Comparison of ENCODE assay signal across 20 cellular contexts in genomic region chr12:75694891-75695290, GRCh38.
A peak's percentile ranks its signal among the peaks of the same experiment; 100 is the strongest.
DNase-seq lines count a peak whose midpoint lies in the region; ATAC-seq, FAIRE-seq and TF ChIP-seq lines count a peak whose summit lies in the region.
"Had no signal": no experiment of that assay in that cellular context is flagged by ENCODE, and none has a peak within 500 bp of the region (broad histone marks: within the 10 kb centered on the region; RNA-seq: fewer than 3 reads in every experiment).

No MANE protein-coding gene starts in this region.

- intact Hi-C loops in heart right ventricle (cut with DNase I): loop anchor here in 1 of 10 donors (5.0 kb wide), 1 partner anchor 43 kb away; no protein-coding TSS in a partner anchor

- no peaks in the 10 kb centered on the region for H3K9me2 ChIP-seq in SK-N-SH

- TF ChIP-seq CTCF in SK-N-SH (IDR thresholded peaks at IDR 0.05): no peak
- no peak for TF ChIP-seq CTCF in bronchial epithelial cell (IDR thresholded peaks at IDR 0.05; ENCODE audit: insufficient read depth, low read length, severe bottlenecking)
- TF ChIP-seq CTCF in heart right ventricle (IDR thresholded peaks at IDR 0.05): no peak

- CTCF ChIA-PET in SK-N-SH (lab: Yijun Ruan, JAX): interaction anchor here (1.5 kb wide), 1 partner anchor 15 kb away, joined by 4 read pairs; no protein-coding TSS in a partner anchor

- DNase-seq in SK-N-SH: no peak
- DNase-seq in OCI-M1 (lab: John Stamatoyannopoulos, UW): peak; percentile 34
- DNase-seq in bronchial epithelial cell (ENCODE audit: low read depth): peak; percentile 77
- DNase-seq in mesenchymal stem cell: no peak
- no peak for DNase-seq in NCI-H446 treated with DMSO at 0.1 percent for 48 hours (lab: John Stamatoyannopoulos, UW)
- DNase-seq in heart right ventricle: no peak
- DNase-seq: C1 segment of cervical spinal cord, DMS153, KBM-7, NCI-H1105, NCI-H187, NCI-H446, NCI-H774, Peyer's patch, SHP77 treated with DMSO at 0.1 percent for 48 hours had no signal

- H3K27me3 ChIP-seq in SK-N-SH (ENCODE audit: insufficient read depth) (no peaks in the 10 kb centered on the region), bronchial epithelial cell (ENCODE audit: control insufficient read depth, insufficient read depth, low read length) (no peaks in the 10 kb centered on the region), mesenchymal stem cell (ENCODE audit: control insufficient read depth in 1 of 2, insufficient read depth in 1 of 2, low read length in 2 of 2) (no peaks in the 10 kb centered on the region), heart right ventricle (no peaks in the 10 kb centered on the region)
- H3K27me3 ChIP-seq: Peyer's patch had no signal

- POLR2A ChIA-PET in SK-N-SH (lab: Yijun Ruan, JAX): no interaction called here

- no peak overlapping the region for H3K27ac ChIP-seq in SK-N-SH (ENCODE audit: low read depth in 2 of 2, low read length in 1 of 2)
- H3K27ac ChIP-seq in mesenchymal stem cell (ENCODE audit: low read length, poor library complexity, severe bottlenecking): peak overlapping the region; percentile 7
- no peak overlapping the region for H3K27ac ChIP-seq in heart right ventricle
- H3K27ac ChIP-seq: 22Rv1, Peyer's patch had no signal

- no peak overlapping the region for H2BK5ac ChIP-seq in mesenchymal stem cell (ENCODE audit: low read depth, low read length, poor library complexity, severe bottlenecking)

- no peak overlapping the region for H3K23ac ChIP-seq in mesenchymal stem cell (ENCODE audit: low read length in 2 of 2)

- no peak for TF ChIP-seq RAD21 in SK-N-SH (IDR thresholded peaks at IDR 0.05; ENCODE audit: low read length)

- H2AK5ac ChIP-seq in mesenchymal stem cell (ENCODE audit: low read length, severe bottlenecking): no peak overlapping the region

- no peak overlapping the region for H3K18ac ChIP-seq in mesenchymal stem cell (ENCODE audit: low read depth in 1 of 2, low read length in 2 of 2)

- no peak overlapping the region for H2BK15ac ChIP-seq in mesenchymal stem cell (ENCODE audit: low read depth, poor library complexity, severe bottlenecking)

- H3K9me3 ChIP-seq in SK-N-SH (no peaks in the 10 kb centered on the region), mesenchymal stem cell (ENCODE audit: control insufficient read depth, low read length) (no peaks in the 10 kb centered on the region), heart right ventricle (no peaks in the 10 kb centered on the region)
- H3K9me3 ChIP-seq: Peyer's patch had no signal

- H4K8ac ChIP-seq in mesenchymal stem cell (ENCODE audit: low read length): no peak overlapping the region

- H3F3A ChIP-seq in SK-N-SH (replicated peaks; ENCODE audit: insufficient read depth): peaks cover 7% of the 10 kb centered on the region

- no peak overlapping the region; the same call in 1 of the 2 replicates for H2AFZ ChIP-seq in SK-N-SH (ENCODE audit: low read depth)
- H2AFZ ChIP-seq in mesenchymal stem cell (ENCODE audit: low read depth, low read length): no peak overlapping the region

- H2BK120ac ChIP-seq in mesenchymal stem cell (ENCODE audit: low read depth, low read length): no peak overlapping the region

- H3K9ac ChIP-seq in SK-N-SH: no peak overlapping the region
- H3K9ac ChIP-seq in mesenchymal stem cell (ENCODE audit: low read length): no peak overlapping the region

- no peaks in the 10 kb centered on the region for H3K79me2 ChIP-seq in SK-N-SH (ENCODE audit: insufficient read depth)

- H2BK12ac ChIP-seq in mesenchymal stem cell (ENCODE audit: low read length in 2 of 2): no peak overlapping the region

- H3K36me3 ChIP-seq in SK-N-SH (replicated peaks in 1 of 2; ENCODE audit: control insufficient read depth in 1 of 2, insufficient read depth in 2 of 2, low read length in 1 of 2): no peaks in the 10 kb centered on the region
- no peaks in the 10 kb centered on the region for H3K36me3 ChIP-seq in bronchial epithelial cell (ENCODE audit: control insufficient read depth, insufficient read depth, low read length)
- no peaks in the 10 kb centered on the region for H3K36me3 ChIP-seq in mesenchymal stem cell (ENCODE audit: control insufficient read depth in 1 of 2, insufficient read depth in 2 of 2, low read depth in 1 of 2, low read length in 2 of 2)
- H3K36me3 ChIP-seq in heart right ventricle: no peaks in the 10 kb centered on the region
- H3K36me3 ChIP-seq: Peyer's patch had no signal

- no peaks in the 10 kb centered on the region for H4K20me1 ChIP-seq in SK-N-SH (ENCODE audit: insufficient read depth)

- no peak overlapping the region for H4K91ac ChIP-seq in mesenchymal stem cell (ENCODE audit: low read length)

- FAIRE-seq in bronchial epithelial cell (lab: Jason Lieb, UNC): no peak
- FAIRE-seq: GM19239, HTR-8/SVneo had no signal

- no peak overlapping the region for H3K14ac ChIP-seq in mesenchymal stem cell (ENCODE audit: low read length in 2 of 2)

- H3K4me1 ChIP-seq in SK-N-SH (ENCODE audit: control insufficient read depth in 1 of 2, insufficient read depth in 2 of 2, low read depth in 1 of 2, low read length in 1 of 2) (no peaks in the 10 kb centered on the region), mesenchymal stem cell (ENCODE audit: control insufficient read depth, insufficient read depth, low read depth, low read length) (peaks cover 3% of the 10 kb centered on the region), heart right ventricle (peaks cover 0 to 7% (median 4%) of the 10 kb centered on the region in 9 donors)
- H3K4me1 ChIP-seq: Peyer's patch had no signal

- no peak overlapping the region for H3K4me2 ChIP-seq in SK-N-SH
- no peak overlapping the region for H3K4me2 ChIP-seq in mesenchymal stem cell (ENCODE audit: low read length, poor library complexity, severe bottlenecking)

- ATAC-seq in SK-N-SH treated with all-trans-retinoic acid at 6 μM for 48 hours (no peak), heart right ventricle (no peak), GM18907 (IDR thresholded peaks at IDR 0.05; ENCODE audit: unreplicated experiment) (no peak)

- no peak overlapping the region for H3K4ac ChIP-seq in mesenchymal stem cell (ENCODE audit: low read depth in 1 of 2, low read length in 2 of 2)

- TF ChIP-seq EP300 in SK-N-SH (IDR thresholded peaks at IDR 0.05; ENCODE audit: borderline replicate concordance in 1 of 2, low read depth in 1 of 2, low read length in 1 of 2): no peak

- H3K79me1 ChIP-seq in mesenchymal stem cell (replicated peaks; ENCODE audit: low read length, poor library complexity, severe bottlenecking): no peaks in the 10 kb centered on the region

- H3K4me3 ChIP-seq in SK-N-SH (ENCODE audit: low read depth in 2 of 2, low read length in 1 of 2) (no peak overlapping the region), bronchial epithelial cell (ENCODE audit: low read depth, low read length) (no peak overlapping the region), mesenchymal stem cell (ENCODE audit: insufficient read depth in 1 of 2, low read depth in 1 of 2, low read length in 2 of 2) (no peak overlapping the region), heart right ventricle (no peak overlapping the region)
- H3K4me3 ChIP-seq: Peyer's patch had no signal

- 71% methylated on average over 1 of the region's 1 CpG for WGBS in SK-N-SH (ENCODE audit: low lambda C conversion rate)
- 38% methylated on average over 1 of the region's 1 CpG for WGBS in mesenchymal stem cell
- WGBS in heart right ventricle, 2 donors: 93 to 98% methylated on average over 1 of the region's 1 CpG

TF ChIP-seq in SK-N-SH, 30 proteins besides CTCF, POLR2A, EP300 and RAD21:
- TF ChIP-seq RFX5 (IDR thresholded peaks at IDR 0.05; ENCODE audit: low read length) (no peak), FOSL2 (IDR thresholded peaks at IDR 0.05; ENCODE audit: borderline replicate concordance, low read depth) (peak; percentile 21; the same call in 1 of the 2 replicates)

TF ChIP-seq in SK-N-SH treated with all-trans-retinoic acid at 6 μM for 48 hours, 23 proteins besides CTCF, POLR2A, EP300 and RAD21 (continues in another document):
- TF ChIP-seq BACH2 (CRISPR knock-in tag; IDR thresholded peaks at IDR 0.05; ENCODE audit: borderline replicate concordance): no peak
- TF ChIP-seq RARB (CRISPR knock-in tag; IDR thresholded peaks at IDR 0.05): no peak
- no peak for TF ChIP-seq SNAI2 (CRISPR knock-in tag; IDR thresholded peaks at IDR 0.05)
- TF ChIP-seq OSR1 (CRISPR knock-in tag; IDR thresholded peaks at IDR 0.05): no peak
- no peak for TF ChIP-seq ZFP30 (CRISPR knock-in tag; IDR thresholded peaks at IDR 0.05)
- no peak for TF ChIP-seq CSDC2 (CRISPR knock-in tag; IDR thresholded peaks at IDR 0.05)
- no peak for TF ChIP-seq POU6F1 (CRISPR knock-in tag; IDR thresholded peaks at IDR 0.05; ENCODE audit: borderline replicate concordance, low read depth)

Comparison
In these comparisons a context has a peak if more than half of its experiments do, and no peak if none do; other contexts are left out.
1. DNase-seq: peak in OCI-M1 (single experiment) and bronchial epithelial cell (single experiment); none in SK-N-SH (single experiment), mesenchymal stem cell (single experiment), NCI-H446 treated with DMSO at 0.1 percent for 48 hours (single experiment) and heart right ventricle (0 of 2).